ENCODE assay signal across 9 cellular contexts in genomic region chr19:10286803-10287737, GRCh38. TPM values are rescaled to one million over a fixed set of nuclear protein-coding genes. Genes with fewer than 3 reads are reported as not detected.
DNase-seq lines count a peak whose midpoint lies in the region; ATAC-seq and TF ChIP-seq lines count a peak whose summit lies in the region.
"Had no signal": no experiment of that assay in that cellular context is flagged by ENCODE, and none has a peak within 500 bp of the region (broad histone marks: within the 10 kb centered on the region; RNA-seq: fewer than 3 reads in every experiment).

Gene ICAM4, plus strand, starts transcription at chr19:10286955. Its CDS starts 58 bp downstream, at chr19:10287013.

- peaks cover 73% of the 10 kb centered on the region for H3K27me3 Mint-ChIP-seq in nephron progenitor cell (ENCODE audit: low read depth, poor library complexity)

- BruUV-seq in Panc1 (replicated peaks; lab: Mats Ljungman, UMichigan): no TSS peak

- POLR2A ChIA-PET in Panc1 (lab: Charles Lee): interaction anchor here (1.8 kb wide), 1 partner anchor 16 kb away, joined by 8 read pairs; the partner anchor contains the start of gene ICAM1

- no peak for TF ChIP-seq CTCF in GM13976 (IDR thresholded peaks at IDR 0.05; ENCODE audit: borderline replicate concordance, control extremely low read depth, extremely low read depth, insufficient read depth, missing control alignments)
- no peak for TF ChIP-seq CTCF in Panc1 (IDR thresholded peaks at IDR 0.05)
- TF ChIP-seq CTCF in nephron progenitor cell (IDR thresholded peaks at IDR 0.05): no peak
- TF ChIP-seq CTCF in foreskin keratinocyte (conservative IDR thresholded peaks at IDR 0.05): no peak
- no peak for TF ChIP-seq CTCF in brain microvascular endothelial cell (IDR thresholded peaks at IDR 0.05; ENCODE audit: low read depth, low read length, missing control alignments)

- no peak within 1 kb of the TSS for H3K4me3 Mint-ChIP-seq in nephron progenitor cell

- H3K9me3 ChIP-seq in Panc1 (ENCODE audit: control insufficient read depth, insufficient read depth, low read depth, low read length): no peaks in the 10 kb centered on the region
- H3K9me3 ChIP-seq: SJSA1 had no signal

- H3K27me3 ChIP-seq in Panc1 (ENCODE audit: control insufficient read depth, insufficient read depth, low read length): no peaks in the 10 kb centered on the region
- H3K27me3 ChIP-seq in foreskin keratinocyte: peaks cover 46% of the 10 kb centered on the region
- H3K27me3 ChIP-seq in brain microvascular endothelial cell (replicated peaks): peaks cover 22% of the 10 kb centered on the region

- in situ Hi-C loops in GM13976 (cut with MboI; ENCODE audit: low sequenced_read_pairs, unreplicated experiment): no loop called here
- in situ Hi-C loops in Panc1 (cut with HindIII; ENCODE audit: low pct_unique_long_range_greater_than_20kb, low sequenced_read_pairs): no loop called here
- in situ Hi-C loops in brain microvascular endothelial cell (cut with HindIII; ENCODE audit: low pct_ligation_motif_present, low sequenced_read_pairs): no loop called here

- intact Hi-C loops in Panc1 (cut with micrococcal nuclease; ENCODE audit: unreplicated experiment): no loop called here

- no peaks in the 10 kb centered on the region for H3K36me3 ChIP-seq in Panc1 (ENCODE audit: control insufficient read depth, insufficient read depth, low read length)
- peaks cover 13% of the 10 kb centered on the region for H3K36me3 ChIP-seq in brain microvascular endothelial cell (replicated peaks)

- H3K27ac ChIP-seq in Panc1 (ENCODE audit: low read length) (peak within 1 kb of the TSS; percentile 63), foreskin keratinocyte (no peak within 1 kb of the TSS), brain microvascular endothelial cell (no peak within 1 kb of the TSS)
- H3K27ac ChIP-seq: SJSA1 had no signal

- H3K9me3 Mint-ChIP-seq in nephron progenitor cell: no peaks in the 10 kb centered on the region

- DNase-seq in GM13976 (ENCODE audit: low spot score) (peak; percentile 71), Panc1 (ENCODE audit: low read depth, low spot score) (no peak), ecto neural progenitor cell (ENCODE audit: low spot score) (peak; percentile 63), nephron progenitor cell (peak; percentile 40), foreskin keratinocyte (no peak), brain microvascular endothelial cell (no peak)

- H3K4me3 ChIP-seq in Panc1 (ENCODE audit: low read depth in 2 of 2, low read length in 2 of 2) (peak within 1 kb of the TSS; percentile 25 to 30), brain microvascular endothelial cell (ENCODE audit: low read depth, low read length) (no peak within 1 kb of the TSS)
- H3K4me3 ChIP-seq: SJSA1 had no signal

- peaks cover 7% of the 10 kb centered on the region for H3K36me3 Mint-ChIP-seq in nephron progenitor cell (ENCODE audit: low read depth)

- peaks cover 17% of the 10 kb centered on the region; the same call in 1 of the 2 replicates for H3K4me1 ChIP-seq in Panc1 (ENCODE audit: control insufficient read depth, insufficient read depth, low read length)
- H3K4me1 ChIP-seq in foreskin keratinocyte: peaks cover 27% of the 10 kb centered on the region

- H3K27ac Mint-ChIP-seq in nephron progenitor cell: peak within 1 kb of the TSS; percentile 59

- CTCF ChIA-PET in Panc1 (lab: Charles Lee): interaction anchor here (0.6 to 1.1 kb wide), 2 partner anchors 55 to 102 kb away, joined by 3 to 9 read pairs; no protein-coding TSS in a partner anchor

- ATAC-seq in Panc1 (peak; percentile 32; the same call in 1 of the 2 replicates), HG03378 (IDR thresholded peaks at IDR 0.05; ENCODE audit: unreplicated experiment) (no peak), GM18909 (IDR thresholded peaks at IDR 0.05; ENCODE audit: poor library complexity, unreplicated experiment) (no peak), foreskin keratinocyte (no peak)

- peaks cover 29% of the 10 kb centered on the region for H3K4me1 Mint-ChIP-seq in nephron progenitor cell

RNA-seq across cellular contexts. Expression of gene ICAM4, which starts in this region (rescaled TPM):
- total RNA-seq in Panc1 (2021; ENCODE audit: unreplicated experiment) (2.8 TPM), foreskin keratinocyte (0.49 and 0.71 TPM in 2 replicates)
- polyA plus RNA-seq in Panc1 (2012; ENCODE audit: insufficient read length): 4.8 TPM
- polyA plus RNA-seq in foreskin keratinocyte: 0.51 and 1.8 TPM in 2 replicates
- total RNA-seq: SJSA1 had no signal

Comparison
In these comparisons a context has a peak if more than half of its experiments do, and no peak if none do; other contexts are left out.
1. DNase-seq: peak in GM13976 (single experiment), ecto neural progenitor cell (single experiment) and nephron progenitor cell (single experiment); none in Panc1 (single experiment), foreskin keratinocyte (0 of 2) and brain microvascular endothelial cell (single experiment).